In the genomic region with DNA sequence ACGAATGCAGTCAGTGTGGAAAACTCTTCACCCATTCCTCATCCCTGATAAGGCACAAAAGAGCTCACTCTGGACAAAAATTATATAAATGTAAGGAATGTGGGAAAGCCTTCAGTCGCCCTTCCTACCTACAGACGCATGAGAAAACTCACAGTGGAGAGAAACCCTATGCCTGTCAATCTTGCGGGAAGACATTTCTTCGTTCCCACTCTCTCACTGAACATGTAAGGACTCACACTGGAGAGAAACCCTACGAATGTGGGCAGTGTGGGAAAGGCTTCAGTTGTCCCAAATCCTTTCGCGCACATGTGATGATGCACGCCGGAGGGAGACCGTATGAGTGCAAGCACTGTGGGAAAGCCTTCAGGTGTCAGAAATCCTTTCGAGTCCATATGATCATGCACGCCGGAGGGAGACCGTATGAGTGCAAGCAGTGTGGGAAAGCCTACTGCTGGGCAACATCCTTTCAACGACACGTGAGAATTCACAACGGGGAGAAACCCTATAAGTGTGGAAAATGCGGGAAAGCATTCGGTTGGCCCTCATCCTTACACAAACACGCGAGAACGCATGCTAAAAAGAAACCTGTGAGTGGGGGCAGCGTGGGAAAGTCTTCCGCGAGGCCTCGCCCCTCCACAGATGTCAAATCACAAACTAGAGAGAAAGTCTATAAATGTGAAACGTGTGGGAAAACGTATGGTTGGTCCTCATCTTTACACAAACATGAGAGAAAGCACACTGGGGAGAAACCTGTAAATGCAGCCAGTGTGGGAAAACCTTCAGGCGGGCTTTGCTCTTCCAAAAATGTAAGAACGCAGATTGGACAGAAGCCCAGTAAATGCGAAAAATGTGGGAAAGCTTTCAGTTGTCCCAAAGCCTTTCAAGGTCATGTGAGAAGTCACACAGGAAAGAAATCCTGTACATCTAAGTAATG, we compare ENCODE assay signal across 2 cellular contexts.
TF ChIP-seq lines count a peak whose summit lies in the region.

No MANE protein-coding gene starts in this region.

TF ChIP-seq in Ishikawa, 13 proteins besides CTCF, POLR2A, EP300 and RAD21:
- no peak for TF ChIP-seq NFIC (IDR thresholded peaks at IDR 0.05)
- 0 out of 2 replicates have a peak, but pooled peaks have one; percentile 19 for TF ChIP-seq TEAD4 (IDR thresholded peaks at IDR 0.05)
- TF ChIP-seq, protein P1, sequence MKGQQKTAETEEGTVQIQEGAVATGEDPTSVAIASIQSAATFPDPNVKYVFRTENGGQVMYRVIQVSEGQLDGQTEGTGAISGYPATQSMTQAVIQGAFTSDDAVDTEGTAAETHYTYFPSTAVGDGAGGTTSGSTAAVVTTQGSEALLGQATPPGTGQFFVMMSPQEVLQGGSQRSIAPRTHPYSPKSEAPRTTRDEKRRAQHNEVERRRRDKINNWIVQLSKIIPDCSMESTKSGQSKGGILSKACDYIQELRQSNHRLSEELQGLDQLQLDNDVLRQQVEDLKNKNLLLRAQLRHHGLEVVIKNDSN (IDR thresholded peaks at IDR 0.05), result peak; percentile 15; the same call in 1 of the 2 replicates
- no peak for TF ChIP-seq YY1 (IDR thresholded peaks at IDR 0.05; ENCODE audit: low read depth)
- 0 out of 2 replicates have a peak, but pooled peaks have one; percentile 28 for TF ChIP-seq TCF12 (IDR thresholded peaks at IDR 0.05; ENCODE audit: low read depth)
- TF ChIP-seq ZBTB7A (IDR thresholded peaks at IDR 0.05; ENCODE audit: low read depth), result no peak
- TF ChIP-seq FOXM1 (IDR thresholded peaks at IDR 0.05; ENCODE audit: borderline replicate concordance, low read depth), result no peak

TF ChIP-seq in K562, 482 proteins besides CTCF, POLR2A, EP300 and RAD21:
- TF ChIP-seq, protein P2, sequence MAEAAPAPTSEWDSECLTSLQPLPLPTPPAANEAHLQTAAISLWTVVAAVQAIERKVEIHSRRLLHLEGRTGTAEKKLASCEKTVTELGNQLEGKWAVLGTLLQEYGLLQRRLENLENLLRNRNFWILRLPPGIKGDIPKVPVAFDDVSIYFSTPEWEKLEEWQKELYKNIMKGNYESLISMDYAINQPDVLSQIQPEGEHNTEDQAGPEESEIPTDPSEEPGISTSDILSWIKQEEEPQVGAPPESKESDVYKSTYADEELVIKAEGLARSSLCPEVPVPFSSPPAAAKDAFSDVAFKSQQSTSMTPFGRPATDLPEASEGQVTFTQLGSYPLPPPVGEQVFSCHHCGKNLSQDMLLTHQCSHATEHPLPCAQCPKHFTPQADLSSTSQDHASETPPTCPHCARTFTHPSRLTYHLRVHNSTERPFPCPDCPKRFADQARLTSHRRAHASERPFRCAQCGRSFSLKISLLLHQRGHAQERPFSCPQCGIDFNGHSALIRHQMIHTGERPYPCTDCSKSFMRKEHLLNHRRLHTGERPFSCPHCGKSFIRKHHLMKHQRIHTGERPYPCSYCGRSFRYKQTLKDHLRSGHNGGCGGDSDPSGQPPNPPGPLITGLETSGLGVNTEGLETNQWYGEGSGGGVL (CRISPR knock-in tag; IDR thresholded peaks at IDR 0.05), result no peak
- TF ChIP-seq NFRKB (IDR thresholded peaks at IDR 0.05; ENCODE audit: low read depth), result peak; percentile 79
- peak; percentile 98 for TF ChIP-seq TRIM28 (IDR thresholded peaks at IDR 0.05)
- TF ChIP-seq, protein P3, sequence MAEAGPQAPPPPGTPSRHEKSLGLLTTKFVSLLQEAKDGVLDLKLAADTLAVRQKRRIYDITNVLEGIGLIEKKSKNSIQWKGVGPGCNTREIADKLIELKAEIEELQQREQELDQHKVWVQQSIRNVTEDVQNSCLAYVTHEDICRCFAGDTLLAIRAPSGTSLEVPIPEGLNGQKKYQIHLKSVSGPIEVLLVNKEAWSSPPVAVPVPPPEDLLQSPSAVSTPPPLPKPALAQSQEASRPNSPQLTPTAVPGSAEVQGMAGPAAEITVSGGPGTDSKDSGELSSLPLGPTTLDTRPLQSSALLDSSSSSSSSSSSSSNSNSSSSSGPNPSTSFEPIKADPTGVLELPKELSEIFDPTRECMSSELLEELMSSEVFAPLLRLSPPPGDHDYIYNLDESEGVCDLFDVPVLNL (CRISPR knock-in tag; IDR thresholded peaks at IDR 0.05; ENCODE audit: low read depth), result no peak
- peak in 1 of 2 experiments; percentile 38; a peak in 1 of 4 replicates for TF ChIP-seq TRIM24 (IDR thresholded peaks at IDR 0.05)
- 0 out of 2 replicates have a peak, but pooled peaks have one; percentile 40 for TF ChIP-seq PTBP1 (IDR thresholded peaks at IDR 0.05; ENCODE audit: low read depth, low read length)
- TF ChIP-seq, protein P4, sequence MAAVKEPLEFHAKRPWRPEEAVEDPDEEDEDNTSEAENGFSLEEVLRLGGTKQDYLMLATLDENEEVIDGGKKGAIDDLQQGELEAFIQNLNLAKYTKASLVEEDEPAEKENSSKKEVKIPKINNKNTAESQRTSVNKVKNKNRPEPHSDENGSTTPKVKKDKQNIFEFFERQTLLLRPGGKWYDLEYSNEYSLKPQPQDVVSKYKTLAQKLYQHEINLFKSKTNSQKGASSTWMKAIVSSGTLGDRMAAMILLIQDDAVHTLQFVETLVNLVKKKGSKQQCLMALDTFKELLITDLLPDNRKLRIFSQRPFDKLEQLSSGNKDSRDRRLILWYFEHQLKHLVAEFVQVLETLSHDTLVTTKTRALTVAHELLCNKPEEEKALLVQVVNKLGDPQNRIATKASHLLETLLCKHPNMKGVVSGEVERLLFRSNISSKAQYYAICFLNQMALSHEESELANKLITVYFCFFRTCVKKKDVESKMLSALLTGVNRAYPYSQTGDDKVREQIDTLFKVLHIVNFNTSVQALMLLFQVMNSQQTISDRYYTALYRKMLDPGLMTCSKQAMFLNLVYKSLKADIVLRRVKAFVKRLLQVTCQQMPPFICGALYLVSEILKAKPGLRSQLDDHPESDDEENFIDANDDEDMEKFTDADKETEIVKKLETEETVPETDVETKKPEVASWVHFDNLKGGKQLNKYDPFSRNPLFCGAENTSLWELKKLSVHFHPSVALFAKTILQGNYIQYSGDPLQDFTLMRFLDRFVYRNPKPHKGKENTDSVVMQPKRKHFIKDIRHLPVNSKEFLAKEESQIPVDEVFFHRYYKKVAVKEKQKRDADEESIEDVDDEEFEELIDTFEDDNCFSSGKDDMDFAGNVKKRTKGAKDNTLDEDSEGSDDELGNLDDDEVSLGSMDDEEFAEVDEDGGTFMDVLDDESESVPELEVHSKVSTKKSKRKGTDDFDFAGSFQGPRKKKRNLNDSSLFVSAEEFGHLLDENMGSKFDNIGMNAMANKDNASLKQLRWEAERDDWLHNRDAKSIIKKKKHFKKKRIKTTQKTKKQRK (IDR thresholded peaks at IDR 0.05; ENCODE audit: borderline replicate concordance, low read depth, low read length), result no peak
- TF ChIP-seq, protein P5, sequence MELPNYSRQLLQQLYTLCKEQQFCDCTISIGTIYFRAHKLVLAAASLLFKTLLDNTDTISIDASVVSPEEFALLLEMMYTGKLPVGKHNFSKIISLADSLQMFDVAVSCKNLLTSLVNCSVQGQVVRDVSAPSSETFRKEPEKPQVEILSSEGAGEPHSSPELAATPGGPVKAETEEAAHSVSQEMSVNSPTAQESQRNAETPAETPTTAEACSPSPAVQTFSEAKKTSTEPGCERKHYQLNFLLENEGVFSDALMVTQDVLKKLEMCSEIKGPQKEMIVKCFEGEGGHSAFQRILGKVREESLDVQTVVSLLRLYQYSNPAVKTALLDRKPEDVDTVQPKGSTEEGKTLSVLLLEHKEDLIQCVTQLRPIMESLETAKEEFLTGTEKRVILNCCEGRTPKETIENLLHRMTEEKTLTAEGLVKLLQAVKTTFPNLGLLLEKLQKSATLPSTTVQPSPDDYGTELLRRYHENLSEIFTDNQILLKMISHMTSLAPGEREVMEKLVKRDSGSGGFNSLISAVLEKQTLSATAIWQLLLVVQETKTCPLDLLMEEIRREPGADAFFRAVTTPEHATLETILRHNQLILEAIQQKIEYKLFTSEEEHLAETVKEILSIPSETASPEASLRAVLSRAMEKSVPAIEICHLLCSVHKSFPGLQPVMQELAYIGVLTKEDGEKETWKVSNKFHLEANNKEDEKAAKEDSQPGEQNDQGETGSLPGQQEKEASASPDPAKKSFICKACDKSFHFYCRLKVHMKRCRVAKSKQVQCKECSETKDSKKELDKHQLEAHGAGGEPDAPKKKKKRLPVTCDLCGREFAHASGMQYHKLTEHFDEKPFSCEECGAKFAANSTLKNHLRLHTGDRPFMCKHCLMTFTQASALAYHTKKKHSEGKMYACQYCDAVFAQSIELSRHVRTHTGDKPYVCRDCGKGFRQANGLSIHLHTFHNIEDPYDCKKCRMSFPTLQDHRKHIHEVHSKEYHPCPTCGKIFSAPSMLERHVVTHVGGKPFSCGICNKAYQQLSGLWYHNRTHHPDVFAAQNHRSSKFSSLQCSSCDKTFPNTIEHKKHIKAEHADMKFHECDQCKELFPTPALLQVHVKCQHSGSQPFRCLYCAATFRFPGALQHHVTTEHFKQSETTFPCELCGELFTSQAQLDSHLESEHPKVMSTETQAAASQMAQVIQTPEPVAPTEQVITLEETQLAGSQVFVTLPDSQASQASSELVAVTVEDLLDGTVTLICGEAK (IDR thresholded peaks at IDR 0.05), result peak; percentile 46; the same call in 1 of the 2 replicates
- TF ChIP-seq, protein P5 (CRISPR knock-in tag; IDR thresholded peaks at IDR 0.05), result no peak
- peak; percentile 64; the same call in 1 of the 2 replicates for TF ChIP-seq CBX5 (IDR thresholded peaks at IDR 0.05; ENCODE audit: borderline replicate concordance, low read depth)
- TF ChIP-seq ZNF75A (CRISPR knock-in tag; IDR thresholded peaks at IDR 0.05), result peak; percentile 94
- no peak for TF ChIP-seq MTA3 (IDR thresholded peaks at IDR 0.05; ENCODE audit: borderline replicate concordance)
- peak in 1 of 2 experiments; percentile 80; a peak in 2 of 3 replicates for TF ChIP-seq CBX3 (IDR thresholded peaks at IDR 0.05; ENCODE audit: borderline replicate concordance in 1 of 2, low read length in 2 of 2)
- TF ChIP-seq MEF2A (IDR thresholded peaks at IDR 0.05; ENCODE audit: control insufficient read depth, low read depth, low read length), result no peak
- TF ChIP-seq ZNF263 (CRISPR knock-in tag; IDR thresholded peaks at IDR 0.05; ENCODE audit: borderline replicate concordance), result no peak
- TF ChIP-seq CBX1 (IDR thresholded peaks at IDR 0.05; ENCODE audit: low read depth), result peak; percentile 58; the same call in 1 of the 2 replicates
- TF ChIP-seq RBM25 (IDR thresholded peaks at IDR 0.05; ENCODE audit: low read depth, low read length, severe bottlenecking), result peak; percentile 71
- TF ChIP-seq, protein P6, sequence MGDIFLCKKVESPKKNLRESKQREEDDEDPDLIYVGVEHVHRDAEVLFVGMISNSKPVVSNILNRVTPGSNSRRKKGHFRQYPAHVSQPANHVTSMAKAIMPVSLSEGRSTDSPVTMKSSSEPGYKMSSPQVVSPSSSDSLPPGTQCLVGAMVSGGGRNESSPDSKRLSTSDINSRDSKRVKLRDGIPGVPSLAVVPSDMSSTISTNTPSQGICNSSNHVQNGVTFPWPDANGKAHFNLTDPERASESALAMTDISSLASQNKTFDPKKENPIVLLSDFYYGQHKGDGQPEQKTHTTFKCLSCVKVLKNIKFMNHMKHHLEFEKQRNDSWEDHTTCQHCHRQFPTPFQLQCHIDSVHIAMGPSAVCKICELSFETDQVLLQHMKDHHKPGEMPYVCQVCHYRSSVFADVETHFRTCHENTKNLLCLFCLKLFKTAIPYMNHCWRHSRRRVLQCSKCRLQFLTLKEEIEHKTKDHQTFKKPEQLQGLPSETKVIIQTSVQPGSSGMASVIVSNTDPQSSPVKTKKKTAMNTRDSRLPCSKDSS (IDR thresholded peaks at IDR 0.05; ENCODE audit: low read depth, partially characterized antibody), result peak; percentile 93
- TF ChIP-seq, protein P7, sequence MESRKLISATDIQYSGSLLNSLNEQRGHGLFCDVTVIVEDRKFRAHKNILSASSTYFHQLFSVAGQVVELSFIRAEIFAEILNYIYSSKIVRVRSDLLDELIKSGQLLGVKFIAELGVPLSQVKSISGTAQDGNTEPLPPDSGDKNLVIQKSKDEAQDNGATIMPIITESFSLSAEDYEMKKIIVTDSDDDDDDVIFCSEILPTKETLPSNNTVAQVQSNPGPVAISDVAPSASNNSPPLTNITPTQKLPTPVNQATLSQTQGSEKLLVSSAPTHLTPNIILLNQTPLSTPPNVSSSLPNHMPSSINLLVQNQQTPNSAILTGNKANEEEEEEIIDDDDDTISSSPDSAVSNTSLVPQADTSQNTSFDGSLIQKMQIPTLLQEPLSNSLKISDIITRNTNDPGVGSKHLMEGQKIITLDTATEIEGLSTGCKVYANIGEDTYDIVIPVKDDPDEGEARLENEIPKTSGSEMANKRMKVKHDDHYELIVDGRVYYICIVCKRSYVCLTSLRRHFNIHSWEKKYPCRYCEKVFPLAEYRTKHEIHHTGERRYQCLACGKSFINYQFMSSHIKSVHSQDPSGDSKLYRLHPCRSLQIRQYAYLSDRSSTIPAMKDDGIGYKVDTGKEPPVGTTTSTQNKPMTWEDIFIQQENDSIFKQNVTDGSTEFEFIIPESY (CRISPR knock-in tag; IDR thresholded peaks at IDR 0.05), result peak; percentile 42; the same call in 1 of the 2 replicates
- peak; percentile 52; the same call in 1 of the 2 replicates for TF ChIP-seq ZEB2 (IDR thresholded peaks at IDR 0.05)
